24 cellular contexts compared by ENCODE assay signal in the genomic region with DNA sequence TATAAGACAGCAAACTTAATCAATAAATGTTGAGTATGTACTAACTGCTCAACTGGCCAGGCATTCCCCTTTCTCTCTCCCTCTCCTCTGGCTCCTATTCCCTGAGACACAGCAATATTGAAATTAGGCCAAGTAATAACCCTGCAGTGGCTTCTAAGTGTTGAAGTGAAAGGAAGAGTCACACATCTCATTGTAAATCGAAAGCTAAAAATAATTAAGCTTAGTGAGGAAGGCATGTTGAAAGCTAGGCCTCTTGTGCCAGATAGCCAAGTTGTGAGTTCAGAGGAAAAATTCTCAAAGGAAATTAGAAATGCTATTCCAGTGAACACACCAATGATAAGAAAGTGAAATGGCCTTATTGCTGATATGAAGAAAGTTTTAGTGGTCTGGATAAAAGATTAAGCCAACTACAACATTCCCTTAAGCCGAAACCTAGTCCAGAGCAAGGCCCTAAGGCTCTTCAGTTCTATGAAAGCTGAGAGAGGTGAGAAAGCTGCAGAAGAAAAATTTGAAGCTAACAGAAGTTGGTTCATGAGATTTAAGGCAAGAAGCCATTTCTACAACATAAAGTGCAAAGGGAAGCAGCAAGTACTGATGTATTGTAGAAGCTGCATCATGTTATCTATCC. TPM values are rescaled to one million over a fixed set of nuclear protein-coding genes. Genes with fewer than 3 reads are reported as not detected.
DNase-seq lines count a peak whose midpoint lies in the region; ATAC-seq and TF ChIP-seq lines count a peak whose summit lies in the region.
"Had no signal": no experiment of that assay in that cellular context is flagged by ENCODE, and none has a peak within 500 bp of the region (broad histone marks: within the 10 kb centered on the region; RNA-seq: fewer than 3 reads in every experiment).

No MANE protein-coding gene starts in this region.

- DNase-seq in breast epithelium (ENCODE audit: low spot score in 2 of 2), result no peak
- no peak for DNase-seq in MCF 10A (ENCODE audit: unreplicated experiment)
- DNase-seq in fibroblast of the aortic adventitia (ENCODE audit: low read depth), result peak; percentile 81
- no peak for DNase-seq in right lobe of liver
- no peak for DNase-seq in DMS79 (lab: John Stamatoyannopoulos, UW)
- DNase-seq in WTC11 (ENCODE audit: low spot score), result no peak
- DNase-seq: activated CD4-positive, alpha-beta T cell treated with anti-CD3 and anti-CD28 coated beads, Interleukin-2, amount 10 ng/mL, durations not matched to agents 24 days and 14 days; activated naive CD4-positive, alpha-beta T cell; brain microvascular endothelial cell; head of caudate nucleus; IMR-90; mesendoderm; MG63; NCI-H446 treated with DMSO at 0.1 percent for 48 hours; stimulated activated CD4-positive, alpha-beta T cell treated with anti-CD3 and anti-CD28 coated beads, Interleukin-15, amount 100 ng/mL, for 24 hours had no signal

- H3K27ac ChIP-seq in breast epithelium (peak overlapping the region; percentile 20 to 66), right lobe of liver (no peak overlapping the region), thymus (ENCODE audit: low read depth) (peak overlapping the region; percentile 31)
- H3K27ac ChIP-seq: A549; BLaER1 treated with 17β-estradiol and CSF1 and Interleukin-3, amounts not matched to agents 10 nM and 100 nM; brain microvascular endothelial cell; neural progenitor cell; RWPE1 had no signal

- intact Hi-C loops in breast epithelium (cut with DNase I; ENCODE audit: low total_unique reads) (no loop called here), MCF 10A (cut with micrococcal nuclease) (no loop called here), right lobe of liver (cut with DNase I) (no loop called here)

- H3K36me3 ChIP-seq in breast epithelium (no peaks in the 10 kb centered on the region), right lobe of liver (peaks cover 0 to 31% (median 9%) of the 10 kb centered on the region in 4 donors), thymus (ENCODE audit: control insufficient read depth, insufficient read depth) (peaks cover 11% of the 10 kb centered on the region)

- no peak for TF ChIP-seq CTCF in breast epithelium (IDR thresholded peaks at IDR 0.05)
- no peak for TF ChIP-seq CTCF in MCF 10A (IDR thresholded peaks at IDR 0.05; ENCODE audit: unreplicated experiment)
- TF ChIP-seq CTCF in fibroblast of the aortic adventitia (IDR thresholded peaks at IDR 0.05; ENCODE audit: insufficient read depth, low read length), result no peak
- no peak for TF ChIP-seq CTCF in right lobe of liver (IDR thresholded peaks at IDR 0.05)
- no peak for TF ChIP-seq CTCF in WTC11 (IDR thresholded peaks at IDR 0.05)

- 57% methylated on average over 2 of the region's 2 CpGs for WGBS in right lobe of liver (ENCODE audit: insufficient coverage, low coverage, low lambda C conversion rate, missing lambda C conversion rate)
- WGBS in thymus, result 92% methylated on average over 2 of the region's 2 CpGs

- H3K4me3 Mint-ChIP-seq in MCF 10A (ENCODE audit: unreplicated experiment) (no peak overlapping the region), WTC11 (no peak overlapping the region)
- H3K4me3 Mint-ChIP-seq: activated CD4-positive, alpha-beta T cell treated with anti-CD3 and anti-CD28 coated beads, Interleukin-2, amount 10 ng/mL, durations not matched to agents 24 days and 14 days; neural progenitor cell; stimulated activated memory B cell treated with anti-CD40 and anti-IgM and Interleukin-4, amounts not matched to agents 10 μg/mL and 1 μg/mL and 100 μg/mL, for 72 hours; type B pancreatic cell had no signal

- H3K27me3 ChIP-seq in breast epithelium (no peaks in the 10 kb centered on the region), right lobe of liver (no peaks in the 10 kb centered on the region), thymus (ENCODE audit: control insufficient read depth, insufficient read depth) (no peaks in the 10 kb centered on the region)
- H3K27me3 ChIP-seq: BLaER1 treated with 17β-estradiol and CSF1 and Interleukin-3, amounts not matched to agents 10 nM and 100 nM; brain microvascular endothelial cell; MG63; neural progenitor cell had no signal

- H3K4me3 ChIP-seq in breast epithelium (no peak overlapping the region), fibroblast of the aortic adventitia (ENCODE audit: low read depth, low read length) (no peak overlapping the region), right lobe of liver (no peak overlapping the region), thymus (ENCODE audit: low read length) (no peak overlapping the region)
- H3K4me3 ChIP-seq: A549; BLaER1 treated with 17β-estradiol and CSF1 and Interleukin-3, amounts not matched to agents 10 nM and 100 nM; MG63; neural progenitor cell had no signal

- H3K4me1 ChIP-seq in breast epithelium (peaks cover 0 to 8% of the 10 kb centered on the region in 2 donors), right lobe of liver (peaks cover 0 to 9% (median 3%) of the 10 kb centered on the region in 4 donors), thymus (ENCODE audit: control insufficient read depth, insufficient read depth, low read length) (no peaks in the 10 kb centered on the region)
- H3K4me1 ChIP-seq: A549, neural progenitor cell had no signal

- ATAC-seq in right lobe of liver, result peak; percentile 28 to 51 (median 40)
- no peak for ATAC-seq in WTC11
- ATAC-seq in GM19455 (IDR thresholded peaks at IDR 0.05; ENCODE audit: unreplicated experiment), result no peak
- ATAC-seq: A549; stimulated activated memory B cell treated with anti-CD40 and anti-IgM and Interleukin-4, amounts not matched to agents 10 μg/mL and 1 μg/mL and 100 μg/mL, for 72 hours had no signal

- CTCF ChIA-PET in MCF 10A (lab: Yijun Ruan, JAX), result interaction anchor here (1.5 kb wide), 1 partner anchor 14 kb away, joined by 3 read pairs; no protein-coding TSS in a partner anchor
- CTCF ChIA-PET in WTC11 (lab: Charles Lee), result interaction anchor here (0.9 to 1.2 kb wide), 2 partner anchors 51 to 347 kb away, joined by 3 read pairs; no protein-coding TSS in a partner anchor

- H3K4me1 Mint-ChIP-seq in MCF 10A (ENCODE audit: insufficient read depth, unreplicated experiment) (peaks cover 25% of the 10 kb centered on the region), WTC11 (peaks cover 27% of the 10 kb centered on the region)
- H3K4me1 Mint-ChIP-seq: neural progenitor cell had no signal

- H3K27ac Mint-ChIP-seq in MCF 10A (ENCODE audit: low read depth, unreplicated experiment) (no peak overlapping the region), WTC11 (no peak overlapping the region)
- H3K27ac Mint-ChIP-seq: activated CD4-positive, alpha-beta T cell treated with anti-CD3 and anti-CD28 coated beads, Interleukin-2, amount 10 ng/mL, durations not matched to agents 24 days and 14 days; neural progenitor cell; stimulated activated memory B cell treated with anti-CD40 and anti-IgM and Interleukin-4, amounts not matched to agents 10 μg/mL and 1 μg/mL and 100 μg/mL, for 72 hours; type B pancreatic cell had no signal

- H3K27me3 Mint-ChIP-seq in MCF 10A (ENCODE audit: insufficient read depth, unreplicated experiment), result no peaks in the 10 kb centered on the region
- no peaks in the 10 kb centered on the region for H3K27me3 Mint-ChIP-seq in WTC11 (ENCODE audit: low read depth)
- H3K27me3 Mint-ChIP-seq: activated CD4-positive, alpha-beta T cell treated with anti-CD3 and anti-CD28 coated beads, Interleukin-2, amount 10 ng/mL, durations not matched to agents 24 days and 14 days; stimulated activated memory B cell treated with anti-CD40 and anti-IgM and Interleukin-4, amounts not matched to agents 10 μg/mL and 1 μg/mL and 100 μg/mL, for 72 hours; type B pancreatic cell had no signal

- TF ChIP-seq POLR2A in breast epithelium (IDR thresholded peaks at IDR 0.05) (no peak), right lobe of liver (IDR thresholded peaks at IDR 0.05) (no peak)

- H3K36me3 Mint-ChIP-seq in MCF 10A (ENCODE audit: insufficient read depth, unreplicated experiment) (peaks cover 49% of the 10 kb centered on the region), WTC11 (peaks cover 29% of the 10 kb centered on the region)

- POLR2A ChIA-PET in MCF 10A (lab: Yijun Ruan, JAX) (interaction anchor here (0.6 to 1.4 kb wide), 3 partner anchors 9 to 21 kb away, joined by 3 to 5 read pairs (median 5); no protein-coding TSS in a partner anchor), WTC11 (lab: Charles Lee) (no interaction called here)

- H3K9me3 Mint-ChIP-seq in MCF 10A (ENCODE audit: unreplicated experiment) (no peaks in the 10 kb centered on the region), WTC11 (peaks cover 20% of the 10 kb centered on the region)
- H3K9me3 Mint-ChIP-seq: type B pancreatic cell had no signal

- peaks cover 0 to 10% of the 10 kb centered on the region in 2 donors for H3K9me3 ChIP-seq in breast epithelium
- no peaks in the 10 kb centered on the region for H3K9me3 ChIP-seq in right lobe of liver
- H3K9me3 ChIP-seq in thymus (ENCODE audit: control insufficient read depth), result peaks cover 4% of the 10 kb centered on the region
- H3K9me3 ChIP-seq: MG63 had no signal

- no TSS peak for BruUV-seq in MCF 10A (replicated peaks; lab: Mats Ljungman, UMichigan)

TF ChIP-seq in WTC11, 78 proteins besides CTCF, POLR2A, EP300 and RAD21 (continues in another document):
- TF ChIP-seq KAT7 (CRISPR knock-in tag; IDR thresholded peaks at IDR 0.05; ENCODE audit: borderline replicate concordance), result no peak
- TF ChIP-seq ZNF317 (CRISPR knock-in tag; IDR thresholded peaks at IDR 0.05; ENCODE audit: borderline replicate concordance, low read depth), result no peak
- TF ChIP-seq ESRRA (CRISPR knock-in tag; IDR thresholded peaks at IDR 0.05; ENCODE audit: borderline replicate concordance), result no peak
- no peak for TF ChIP-seq CREB1 (CRISPR knock-in tag; IDR thresholded peaks at IDR 0.05)
- TF ChIP-seq OVOL2 (CRISPR knock-in tag; IDR thresholded peaks at IDR 0.05; ENCODE audit: borderline replicate concordance), result no peak

RNA-seq across cellular contexts. Expression of gene ABCC11, which starts 35.4 kb away (rescaled TPM):
- total RNA-seq in breast epithelium (10 to 100 TPM in 1 of 3 donors, 1 to 10 TPM in 1, under 1 TPM in 1; 0.32 to 31.8 (median 5.4) TPM), MCF 10A (2022) (0.20 and 0.44 TPM in 2 replicates), fibroblast of the aortic adventitia (ENCODE audit: low replicate concordance) (0.09 and 2.0 TPM in 2 replicates), right lobe of liver (1 to 10 TPM; 2.1 to 7.6 (median 3.3) TPM), WTC11 (2021) (0.05 to 0.30 TPM in 2 of 3 replicates, not detected in the other)
- polyA plus RNA-seq in thymus, result 0.23 TPM
- total RNA-seq: H1 had no signal

RNA-seq across cellular contexts. Expression of gene LONP2, which starts 38.6 kb away (rescaled TPM):
- total RNA-seq in breast epithelium, result 100 to 1,000 TPM in 1 of 3 donors, 10 to 100 TPM in 2; 66.6 to 106 (median 98.9) TPM
- total RNA-seq in MCF 10A (2022), result 55.6 and 58.8 TPM in 2 replicates
- 28.3 and 49.3 TPM in 2 replicates for total RNA-seq in fibroblast of the aortic adventitia (ENCODE audit: low replicate concordance)
- 100 to 1,000 TPM; 102 to 164 (median 153) TPM for total RNA-seq in right lobe of liver
- polyA plus RNA-seq in thymus, result 39.5 TPM
- 28.4 to 32.4 TPM (median 30.9 TPM) in 3 replicates for total RNA-seq in WTC11 (2021)

Comparison
In these comparisons a context has a peak if more than half of its experiments do, and no peak if none do; other contexts are left out.
1. H3K27ac ChIP-seq: peak in breast epithelium (2 of 2) and thymus (single experiment); none in right lobe of liver (0 of 3).
2. ATAC-seq: peak in right lobe of liver (4 of 4); none in WTC11 (single experiment) and GM19455 (single experiment).